In the genomic region with DNA sequence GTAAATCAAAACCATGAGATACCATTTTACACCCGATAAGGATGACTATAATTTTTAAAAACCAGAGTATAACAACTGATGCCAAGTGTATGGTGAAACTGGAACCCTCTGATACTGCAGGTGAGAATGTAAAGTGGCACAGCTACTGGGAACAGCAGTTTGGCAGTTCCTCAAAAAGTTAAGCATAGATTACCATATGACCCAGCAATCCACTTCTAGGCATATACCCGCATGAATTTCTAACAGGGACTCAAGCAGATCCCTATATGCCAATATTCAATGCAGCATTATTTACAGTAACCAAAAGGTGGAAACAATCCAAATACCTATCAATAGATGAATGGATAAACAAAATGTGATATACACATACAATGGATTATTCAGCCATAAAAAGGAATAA, we compare ENCODE assay signal across 25 cellular contexts.
"Had no signal": no experiment of that assay in that cellular context is flagged by ENCODE, and none has a peak within 500 bp of the region (broad histone marks: within the 10 kb centered on the region; RNA-seq: fewer than 3 reads in every experiment).

No MANE protein-coding gene starts in this region.

- H3K27ac Mint-ChIP-seq: activated CD4-positive, alpha-beta memory T cell treated with anti-CD3 and anti-CD28 coated beads for 36 hours; activated CD4-positive, alpha-beta T cell treated with anti-CD3 and anti-CD28 coated beads, Interleukin-2, amount 10 ng/mL, durations not matched to agents 24 days and 14 days; activated T-cell treated with anti-CD3 and anti-CD28 coated beads, Interleukin-2, amount 50 U/mL, for 24 hours; activated T-helper 17 cell treated with anti-CD3 and anti-CD28 coated beads, Interleukin-2, amount 50 U/mL, for 72 hours; endodermal cell; T-helper 1 cell treated with Interleukin-12 subunit alpha and Interleukin-12 subunit beta and Interleukin-4 antibody, amounts not matched to agents 30 μg/mL and 1 μg/mL, for 36 hours had no signal

- H3K4me3 Mint-ChIP-seq: activated CD4-positive, alpha-beta memory T cell treated with anti-CD3 and anti-CD28 coated beads for 36 hours; activated CD4-positive, alpha-beta T cell treated with anti-CD3 and anti-CD28 coated beads, Interleukin-2, amount 10 ng/mL, durations not matched to agents 24 days and 14 days; activated T-cell treated with anti-CD3 and anti-CD28 coated beads, Interleukin-2, amount 50 U/mL, for 24 hours; activated T-helper 17 cell treated with anti-CD3 and anti-CD28 coated beads, Interleukin-2, amount 50 U/mL, for 72 hours; endodermal cell; T-helper 1 cell treated with Interleukin-12 subunit alpha and Interleukin-12 subunit beta and Interleukin-4 antibody, amounts not matched to agents 30 μg/mL and 1 μg/mL, for 36 hours had no signal

- ATAC-seq: activated T-helper 17 cell treated with anti-CD3 and anti-CD28 coated beads, Interleukin-2, amount 50 U/mL, for 72 hours; upper lobe of right lung had no signal

- H3K9me3 Mint-ChIP-seq: activated CD4-positive, alpha-beta memory T cell treated with anti-CD3 and anti-CD28 coated beads for 36 hours; activated CD4-positive, alpha-beta T cell treated with anti-CD3 and anti-CD28 coated beads, Interleukin-2, amount 10 ng/mL, durations not matched to agents 24 days and 14 days; activated T-cell treated with anti-CD3 and anti-CD28 coated beads, Interleukin-2, amount 50 U/mL, for 24 hours; activated T-helper 17 cell treated with anti-CD3 and anti-CD28 coated beads, Interleukin-2, amount 50 U/mL, for 72 hours; endodermal cell; T-helper 1 cell treated with Interleukin-12 subunit alpha and Interleukin-12 subunit beta and Interleukin-4 antibody, amounts not matched to agents 30 μg/mL and 1 μg/mL, for 36 hours had no signal

- H3K4me1 Mint-ChIP-seq: endodermal cell had no signal

- DNase-seq: activated CD4-positive, alpha-beta memory T cell treated with anti-CD3 and anti-CD28 coated beads for 36 hours; activated CD4-positive, alpha-beta T cell treated with anti-CD3 and anti-CD28 coated beads, Interleukin-2, amount 10 ng/mL, durations not matched to agents 24 days and 14 days; activated CD4-positive, CD25-positive, alpha-beta regulatory T cell treated with anti-CD3 and anti-CD28 coated beads, Interleukin-2, amount 50 U/mL, for 72 hours; activated CD8-positive, alpha-beta memory T cell treated with anti-CD3 and anti-CD28 coated beads, Interleukin-2, amount 50 U/mL, for 4 hours; activated gamma-delta T cell treated with Interleukin-2 at 50 U/mL for 16 hours; activated naive CD4-positive, alpha-beta T cell treated with anti-CD3 and anti-CD28 coated beads, Interleukin-2, amount 50 U/mL, for 16 hours; activated T-cell treated with anti-CD3 and anti-CD28 coated beads, Interleukin-2, amount 50 U/mL, for 24 hours; amniotic stem cell; brain microvascular endothelial cell; caudate nucleus; cortex of kidney; endodermal cell; foreskin melanocyte; left ventricle myocardium inferior; nucleus accumbens; stimulated activated naive CD4-positive, alpha-beta T cell; T-helper 9 cell; tibial artery; upper lobe of right lung had no signal

- H3K27me3 Mint-ChIP-seq: activated CD4-positive, alpha-beta memory T cell treated with anti-CD3 and anti-CD28 coated beads for 36 hours; activated CD4-positive, alpha-beta T cell treated with anti-CD3 and anti-CD28 coated beads, Interleukin-2, amount 10 ng/mL, durations not matched to agents 24 days and 14 days; activated T-cell treated with anti-CD3 and anti-CD28 coated beads, Interleukin-2, amount 50 U/mL, for 24 hours; activated T-helper 17 cell treated with anti-CD3 and anti-CD28 coated beads, Interleukin-2, amount 50 U/mL, for 72 hours had no signal

- H3K4me3 ChIP-seq: esophagus muscularis mucosa, left ventricle myocardium inferior, right atrium auricular region, spleen, suprapubic skin, tibial artery, upper lobe of right lung had no signal
